In the genomic region with DNA sequence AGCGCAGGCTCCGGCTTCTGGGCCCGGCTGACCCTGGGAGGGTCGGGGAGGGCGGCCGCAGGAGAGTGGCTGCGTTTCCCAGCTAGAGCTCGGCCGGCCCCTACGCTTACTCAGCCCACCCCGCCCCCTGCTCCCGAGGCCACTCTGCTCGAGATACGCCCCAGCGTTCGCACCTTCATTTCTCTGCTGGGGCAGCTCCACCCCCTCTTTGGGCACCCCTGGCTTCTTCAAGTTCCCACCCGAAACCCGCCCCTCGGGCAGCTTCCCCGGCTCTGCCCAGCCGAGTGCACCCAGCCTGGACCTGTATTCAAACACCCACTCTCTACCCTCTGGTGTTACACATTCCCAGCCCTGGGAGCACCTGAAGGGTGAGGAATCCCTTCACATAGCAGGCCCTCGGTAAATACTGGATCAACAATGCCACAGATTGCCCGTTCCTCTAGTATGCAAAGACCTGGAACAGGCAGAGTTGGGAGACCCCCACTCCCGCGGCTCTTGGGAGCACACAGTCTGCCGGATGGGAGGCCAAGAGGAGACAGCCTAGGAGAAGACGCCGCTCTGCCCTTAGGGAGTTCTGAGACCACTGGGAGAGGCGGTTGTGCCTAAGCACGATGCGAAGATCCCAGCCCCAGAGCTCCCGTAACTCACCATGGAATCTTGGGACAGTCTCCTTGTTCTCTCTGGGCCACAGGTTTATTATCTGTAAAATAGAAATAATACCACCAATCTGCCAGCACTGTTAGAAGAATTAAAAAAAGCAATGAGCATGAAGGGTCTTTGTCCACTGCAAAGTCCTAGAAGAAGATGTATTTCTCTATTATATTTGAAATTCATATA, we compare ENCODE assay signal across 9 cellular contexts. TPM values are rescaled to one million over a fixed set of nuclear protein-coding genes. Genes with fewer than 3 reads are reported as not detected.
DNase-seq lines count a peak whose midpoint lies in the region; ATAC-seq lines count a peak whose summit lies in the region.
"Had no signal": no experiment of that assay in that cellular context is flagged by ENCODE, and none has a peak within 500 bp of the region (broad histone marks: within the 10 kb centered on the region; RNA-seq: fewer than 3 reads in every experiment).

No MANE protein-coding gene starts in this region.

- H3K4me1 Mint-ChIP-seq in activated naive CD4-positive, alpha-beta T cell treated with anti-CD3 and anti-CD28 coated beads, Interleukin-2, amount 10 ng/mL, durations not matched to agents 7 days and 5 days, result peaks cover 11% of the 10 kb centered on the region
- H3K4me1 Mint-ChIP-seq in activated CD4-positive, alpha-beta memory T cell treated with anti-CD3 and anti-CD28 coated beads for 36 hours (ENCODE audit: low read depth), result peaks cover 6% of the 10 kb centered on the region

- ATAC-seq in left cardiac atrium (peak; percentile 61 to 74), sciatic nerve (peak; percentile 64), GM18907 (IDR thresholded peaks at IDR 0.05; ENCODE audit: unreplicated experiment) (no peak), HG03521 (IDR thresholded peaks at IDR 0.05; ENCODE audit: unreplicated experiment) (no peak)

- CTCF ChIA-PET in activated naive CD4-positive, alpha-beta T cell treated with anti-CD3 and anti-CD28 coated beads, Interleukin-2, amount 10 ng/mL, durations not matched to agents 7 days and 5 days (lab: Charles Lee), result interaction anchor here (1.1 to 1.3 kb wide), 2 partner anchors 14 to 20 kb away, joined by 3 read pairs; no protein-coding TSS in a partner anchor
- CTCF ChIA-PET in activated CD4-positive, alpha-beta memory T cell treated with anti-CD3 and anti-CD28 coated beads for 36 hours (lab: Charles Lee), result interaction anchor here (1.0 to 3.3 kb wide), 5 partner anchors 20 to 134 kb away, joined by 3 to 25 read pairs (median 4); a partner anchor contains a TSS

- no peaks in the 10 kb centered on the region for H3K36me3 Mint-ChIP-seq in activated naive CD4-positive, alpha-beta T cell treated with anti-CD3 and anti-CD28 coated beads, Interleukin-2, amount 10 ng/mL, durations not matched to agents 7 days and 5 days
- H3K36me3 Mint-ChIP-seq in activated CD4-positive, alpha-beta memory T cell treated with anti-CD3 and anti-CD28 coated beads for 36 hours, result no peaks in the 10 kb centered on the region
- H3K36me3 Mint-ChIP-seq: activated naive CD4-positive, alpha-beta T cell treated with anti-CD3 and anti-CD28 coated beads, Interleukin-2, amount 50 U/mL, for 72 hours had no signal

- no peak overlapping the region for H3K27ac Mint-ChIP-seq in activated naive CD4-positive, alpha-beta T cell treated with anti-CD3 and anti-CD28 coated beads, Interleukin-2, amount 10 ng/mL, durations not matched to agents 7 days and 5 days
- H3K27ac Mint-ChIP-seq in activated CD4-positive, alpha-beta memory T cell treated with anti-CD3 and anti-CD28 coated beads for 36 hours, result no peak overlapping the region

- no peaks in the 10 kb centered on the region for H3K9me3 Mint-ChIP-seq in activated naive CD4-positive, alpha-beta T cell treated with anti-CD3 and anti-CD28 coated beads, Interleukin-2, amount 10 ng/mL, durations not matched to agents 7 days and 5 days
- no peaks in the 10 kb centered on the region for H3K9me3 Mint-ChIP-seq in activated CD4-positive, alpha-beta memory T cell treated with anti-CD3 and anti-CD28 coated beads for 36 hours
- H3K9me3 Mint-ChIP-seq: activated naive CD4-positive, alpha-beta T cell treated with anti-CD3 and anti-CD28 coated beads, Interleukin-2, amount 50 U/mL, for 72 hours had no signal

- H3K27me3 Mint-ChIP-seq in activated naive CD4-positive, alpha-beta T cell treated with anti-CD3 and anti-CD28 coated beads, Interleukin-2, amount 10 ng/mL, durations not matched to agents 7 days and 5 days, result peaks cover 69% of the 10 kb centered on the region
- no peaks in the 10 kb centered on the region for H3K27me3 Mint-ChIP-seq in activated CD4-positive, alpha-beta memory T cell treated with anti-CD3 and anti-CD28 coated beads for 36 hours

- no peak for DNase-seq in activated naive CD4-positive, alpha-beta T cell treated with anti-CD3 and anti-CD28 coated beads, Interleukin-2, amount 10 ng/mL, durations not matched to agents 7 days and 5 days
- DNase-seq in activated naive CD4-positive, alpha-beta T cell (lab: John Stamatoyannopoulos, UW), result no peak
- DNase-seq in activated CD4-positive, alpha-beta memory T cell treated with anti-CD3 and anti-CD28 coated beads for 36 hours, result no peak
- DNase-seq in left cardiac atrium (no peak), sciatic nerve (ENCODE audit: low spot score) (no peak)
- DNase-seq in activated CD4-positive, alpha-beta T cell treated with anti-CD3 and anti-CD28 coated beads, Interleukin-2, amount 50 U/mL, for 1 hour, result no peak

- POLR2A ChIA-PET in activated CD4-positive, alpha-beta memory T cell treated with anti-CD3 and anti-CD28 coated beads for 36 hours (lab: Charles Lee), result interaction anchor here (1.0 to 1.6 kb wide), 3 partner anchors 14 to 56 kb away, joined by 3 to 6 read pairs (median 3); a partner anchor contains a TSS

- intact Hi-C loops in activated CD4-positive, alpha-beta memory T cell treated with anti-CD3 and anti-CD28 coated beads for 36 hours (cut with micrococcal nuclease), result no loop called here
- intact Hi-C loops in left cardiac atrium (cut with DNase I), result no loop called here
- intact Hi-C loops in sciatic nerve (cut with DNase I), result no loop called here

- H3K4me3 Mint-ChIP-seq in activated naive CD4-positive, alpha-beta T cell treated with anti-CD3 and anti-CD28 coated beads, Interleukin-2, amount 10 ng/mL, durations not matched to agents 7 days and 5 days, result peak overlapping the region; percentile 72
- H3K4me3 Mint-ChIP-seq in activated CD4-positive, alpha-beta memory T cell treated with anti-CD3 and anti-CD28 coated beads for 36 hours, result peak overlapping the region; percentile 64

RNA-seq across cellular contexts. Expression of a gene that starts 0.6 kb away (rescaled TPM):
- 1 to 10 TPM; 4.1 to 4.2 TPM for total RNA-seq in activated CD4-positive, alpha-beta memory T cell treated with anti-CD3 and anti-CD28 coated beads for 36 hours
- total RNA-seq in left cardiac atrium (1 to 10 TPM; 3.2 to 3.3 TPM), sciatic nerve (12.3 TPM)

RNA-seq across cellular contexts. Expression of a gene that starts 16.8 kb away (rescaled TPM):
- 10 to 100 TPM in 1 of 2 experiments, 1 to 10 TPM in 1; 7.8 to 10.1 TPM for total RNA-seq in activated CD4-positive, alpha-beta memory T cell treated with anti-CD3 and anti-CD28 coated beads for 36 hours
- total RNA-seq in left cardiac atrium, result under 1 TPM in 1 of 2 donors, not detected in 1; 0.53 TPM
- total RNA-seq in sciatic nerve, result not detected

RNA-seq across cellular contexts. Expression of a gene that starts 30.1 kb away (rescaled TPM):
- 100 to 1,000 TPM; 619 to 630 TPM for total RNA-seq in activated CD4-positive, alpha-beta memory T cell treated with anti-CD3 and anti-CD28 coated beads for 36 hours
- total RNA-seq in left cardiac atrium (10 to 100 TPM; 13.9 to 27.4 TPM), sciatic nerve (186 TPM)

RNA-seq across cellular contexts. Expression of a gene that starts 56.3 kb away (rescaled TPM):
- 10 to 100 TPM; 28.0 to 31.1 TPM for total RNA-seq in activated CD4-positive, alpha-beta memory T cell treated with anti-CD3 and anti-CD28 coated beads for 36 hours
- total RNA-seq in left cardiac atrium (100 to 1,000 TPM; 126 to 139 TPM), sciatic nerve (65.4 TPM)

Comparison
In these comparisons a context has a peak if more than half of its experiments do, and no peak if none do; other contexts are left out.
1. ATAC-seq: peak in left cardiac atrium (2 of 2) and sciatic nerve (single experiment); none in GM18907 (single experiment) and HG03521 (single experiment).